Comparison of ENCODE assay signal across 23 cellular contexts in the genomic region with DNA sequence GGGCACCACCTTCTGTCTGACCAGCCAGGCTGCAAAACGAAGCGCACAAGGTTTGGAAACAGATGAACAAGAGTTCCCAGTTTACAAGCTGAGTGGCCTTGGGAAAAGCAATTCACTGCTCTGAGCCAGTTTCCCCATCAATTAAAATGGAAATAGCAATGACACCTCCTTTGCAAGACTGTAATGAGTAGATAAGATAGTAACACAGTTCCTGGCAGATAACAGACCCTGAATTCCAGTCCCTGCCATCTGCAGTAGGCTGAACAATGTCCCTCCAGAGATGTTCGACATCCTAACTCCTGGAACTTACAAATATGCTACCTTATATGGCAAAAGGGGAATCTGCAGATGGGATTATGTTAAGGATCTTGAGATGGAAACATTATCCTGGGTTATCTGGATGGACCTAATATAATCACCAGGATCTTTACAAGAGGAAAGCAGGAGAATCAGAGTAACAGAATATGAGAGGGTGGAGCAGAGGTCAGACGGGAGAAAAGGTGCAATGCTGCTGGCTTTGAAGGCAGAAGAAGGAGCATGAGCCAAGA.
"Had no signal": no experiment of that assay in that cellular context is flagged by ENCODE, and none has a peak within 500 bp of the region (broad histone marks: within the 10 kb centered on the region; RNA-seq: fewer than 3 reads in every experiment).

No MANE protein-coding gene starts in this region.

- H3K4me1 ChIP-seq: Peyer's patch, SJCRH30 had no signal

- H3K4me3 ChIP-seq: Peyer's patch, SJCRH30 had no signal

- H3K4me3 Mint-ChIP-seq: activated CD4-positive, alpha-beta T cell treated with anti-CD3 and anti-CD28 coated beads for 36 hours; activated CD8-positive, alpha-beta T cell treated with anti-CD3 and anti-CD28 coated beads, Interleukin-2, amount 10 ng/mL, durations not matched to agents 7 days and 5 days; activated naive CD4-positive, alpha-beta T cell treated with anti-CD3 and anti-CD28 coated beads, Interleukin-2, amount 50 U/mL, for 24 hours; brain; central memory CD8-positive, alpha-beta T cell; T-helper 17 cell had no signal

- H3K27me3 Mint-ChIP-seq: activated CD4-positive, alpha-beta T cell treated with anti-CD3 and anti-CD28 coated beads for 36 hours; activated naive CD4-positive, alpha-beta T cell treated with anti-CD3 and anti-CD28 coated beads, Interleukin-2, amount 50 U/mL, for 24 hours; brain; central memory CD8-positive, alpha-beta T cell; T-helper 17 cell had no signal

- H3K4me1 Mint-ChIP-seq: activated CD4-positive, alpha-beta T cell treated with anti-CD3 and anti-CD28 coated beads for 36 hours; activated naive CD4-positive, alpha-beta T cell treated with anti-CD3 and anti-CD28 coated beads, Interleukin-2, amount 50 U/mL, for 24 hours; central memory CD8-positive, alpha-beta T cell had no signal

- H3K9me3 Mint-ChIP-seq: activated naive CD4-positive, alpha-beta T cell treated with anti-CD3 and anti-CD28 coated beads, Interleukin-2, amount 50 U/mL, for 24 hours; brain; central memory CD8-positive, alpha-beta T cell had no signal

- DNase-seq: activated CD4-positive, alpha-beta T cell treated with anti-CD3 and anti-CD28 coated beads for 36 hours; activated CD8-positive, alpha-beta memory T cell treated with anti-CD3 and anti-CD28 coated beads, Interleukin-2, amount 50 U/mL, for 48 hours; activated CD8-positive, alpha-beta T cell treated with anti-CD3 and anti-CD28 coated beads, Interleukin-2, amount 10 ng/mL, durations not matched to agents 7 days and 5 days; activated T-cell treated with anti-CD3 and anti-CD28 coated beads, Interleukin-2, amount 50 U/mL, for 1 hour; amniotic stem cell; Karpas-422; MM.1S; NCI-H1105; NCI-H1436 treated with DMSO at 0.1 percent for 48 hours; NCI-H187 treated with DMSO at 0.1 percent for 48 hours; NCI-H2081 treated with DMSO at 0.1 percent for 48 hours; NCI-H446; NCI-H774; Peyer's patch; Right ventricle myocardium superior; SJCRH30; T-helper 17 cell; T-helper 9 cell; WERI-Rb-1 had no signal

- H3K27ac ChIP-seq: Peyer's patch, RWPE1, SJCRH30, WERI-Rb-1 had no signal

- H3K36me3 ChIP-seq: SJCRH30 had no signal

- H3K27ac Mint-ChIP-seq: activated CD4-positive, alpha-beta T cell treated with anti-CD3 and anti-CD28 coated beads for 36 hours; activated CD8-positive, alpha-beta T cell treated with anti-CD3 and anti-CD28 coated beads, Interleukin-2, amount 10 ng/mL, durations not matched to agents 7 days and 5 days; activated naive CD4-positive, alpha-beta T cell treated with anti-CD3 and anti-CD28 coated beads, Interleukin-2, amount 50 U/mL, for 24 hours; brain; T-helper 17 cell had no signal

- H3K27me3 ChIP-seq: Peyer's patch, SJCRH30 had no signal

- H3K9me3 ChIP-seq: Peyer's patch, SJCRH30 had no signal
